In genomic region chr18:46402396-46402795, GRCh38 we compare ENCODE assay signal across 25 cellular contexts.
DNase-seq lines count a peak whose midpoint lies in the region; ATAC-seq, FAIRE-seq and TF ChIP-seq lines count a peak whose summit lies in the region.
"Had no signal": no experiment of that assay in that cellular context is flagged by ENCODE, and none has a peak within 500 bp of the region (broad histone marks: within the 10 kb centered on the region; RNA-seq: fewer than 3 reads in every experiment).

No MANE protein-coding gene starts in this region.

- TF ChIP-seq CTCF in natural killer cell (IDR thresholded peaks at IDR 0.05) (no peak), astrocyte (IDR thresholded peaks at IDR 0.05; ENCODE audit: insufficient read depth, low read depth, low read length) (no peak), D721Med (IDR thresholded peaks at IDR 0.05; ENCODE audit: insufficient read depth, missing control alignments) (no peak)

- peaks cover 2% of the 10 kb centered on the region for H3K9me3 ChIP-seq in astrocyte (ENCODE audit: insufficient read depth, low read depth, low read length)
- H3K9me3 ChIP-seq: gastroesophageal sphincter, ovary had no signal

- DNase-seq in natural killer cell (no peak), astrocyte (ENCODE audit: low read depth) (peak; percentile 55), immature natural killer cell (no peak), Right ventricle myocardium superior (no peak), NAMALWA (ENCODE audit: low spot score) (no peak), D721Med (ENCODE audit: insufficient read length, low spot score) (no peak), mesenteric fat pad (ENCODE audit: low spot score) (no peak)
- DNase-seq in natural killer cell treated with Interleukin-12 subunit alpha and Interleukin-12 subunit beta and Interleukin-15 and Interleukin-18, amount 100 ng/mL, for 72 hours (ENCODE audit: low spot score) = no peak
- DNase-seq: 8988T; activated naive CD4-positive, alpha-beta T cell treated with Interleukin-2 at 50 U/mL for 16 hours; activated T-cell treated with anti-CD3 and anti-CD28 coated beads, Interleukin-2, amount 50 U/mL, for 4 hours; DND-41; naive thymus-derived CD4-positive, alpha-beta T cell; NCI-H187; NCI-H2227 treated with DMSO at 0.1 percent for 48 hours; NCI-H748 treated with DMSO at 0.1 percent for 48 hours; ovary; right cardiac atrium; SHP77 treated with DMSO at 0.1 percent for 48 hours; stimulated activated CD8-positive, alpha-beta memory T cell treated with anti-CD3 and anti-CD28 coated beads, Interleukin-4, amount 100 ng/mL, for 48 hours; trophoblast cell had no signal

- peak overlapping the region; percentile 83 to 95 for H3K27ac Mint-ChIP-seq in natural killer cell
- peak overlapping the region in 1 of 2 donors; percentile 42 for H3K27ac Mint-ChIP-seq in natural killer cell treated with Interleukin-12 subunit alpha and Interleukin-12 subunit beta and Interleukin-15 and Interleukin-18, amount 100 ng/mL, for 72 hours
- H3K27ac Mint-ChIP-seq in astrocyte (ENCODE audit: unreplicated experiment) = peak overlapping the region; percentile 66
- H3K27ac Mint-ChIP-seq in immature natural killer cell = peak overlapping the region; percentile 36 to 86 (median 62)
- H3K27ac Mint-ChIP-seq: naive thymus-derived CD4-positive, alpha-beta T cell had no signal

- no peak overlapping the region for H3K27ac ChIP-seq in astrocyte (ENCODE audit: low read depth, low read length)
- H3K27ac ChIP-seq: epithelial cell of prostate, gastroesophageal sphincter, ovary had no signal

- no peaks in the 10 kb centered on the region for H3K27me3 Mint-ChIP-seq in natural killer cell (ENCODE audit: low read depth in 2 of 2)
- H3K27me3 Mint-ChIP-seq in natural killer cell treated with Interleukin-12 subunit alpha and Interleukin-12 subunit beta and Interleukin-15 and Interleukin-18, amount 100 ng/mL, for 72 hours = no peaks in the 10 kb centered on the region
- peaks cover 37% of the 10 kb centered on the region for H3K27me3 Mint-ChIP-seq in astrocyte (ENCODE audit: low read depth, unreplicated experiment)
- peaks cover 16 to 24% (median 22%) of the 10 kb centered on the region in 3 donors for H3K27me3 Mint-ChIP-seq in immature natural killer cell (ENCODE audit: low read depth in 3 of 3)

- H3K9me3 Mint-ChIP-seq in natural killer cell (peaks cover 6% of the 10 kb centered on the region in 2 donors), astrocyte (ENCODE audit: unreplicated experiment) (no peaks in the 10 kb centered on the region), immature natural killer cell (peaks cover 0 to 4% (median under 1%) of the 10 kb centered on the region in 6 donors)
- H3K9me3 Mint-ChIP-seq in natural killer cell treated with Interleukin-12 subunit alpha and Interleukin-12 subunit beta and Interleukin-15 and Interleukin-18, amount 100 ng/mL, for 72 hours = no peaks in the 10 kb centered on the region
- H3K9me3 Mint-ChIP-seq: activated T-cell treated with anti-CD3 and anti-CD28 coated beads, Interleukin-2, amount 50 U/mL, for 4 hours had no signal

- H2AFZ ChIP-seq in astrocyte (ENCODE audit: low read depth, low read length) = no peak overlapping the region

- peaks cover 4% of the 10 kb centered on the region for H3K4me1 ChIP-seq in astrocyte (ENCODE audit: insufficient read depth, low read length)

- no peak overlapping the region for H3K4me2 ChIP-seq in astrocyte (ENCODE audit: low read length)

- H3K4me3 Mint-ChIP-seq in natural killer cell (no peak overlapping the region), astrocyte (ENCODE audit: unreplicated experiment) (no peak overlapping the region), immature natural killer cell (peak overlapping the region in 4 of 5 donors; percentile 15 to 53 (median 42))
- H3K4me3 Mint-ChIP-seq in natural killer cell treated with Interleukin-12 subunit alpha and Interleukin-12 subunit beta and Interleukin-15 and Interleukin-18, amount 100 ng/mL, for 72 hours = no peak overlapping the region
- H3K4me3 Mint-ChIP-seq: activated T-cell treated with anti-CD3 and anti-CD28 coated beads, Interleukin-2, amount 50 U/mL, for 4 hours; central memory CD8-positive, alpha-beta T cell; naive thymus-derived CD4-positive, alpha-beta T cell had no signal

- no peaks in the 10 kb centered on the region for H3K27me3 ChIP-seq in astrocyte (ENCODE audit: insufficient read depth, low read length)
- H3K27me3 ChIP-seq: gastroesophageal sphincter, ovary had no signal

- H3K79me2 ChIP-seq in astrocyte (ENCODE audit: insufficient read depth, low read length) = no peaks in the 10 kb centered on the region

- no peak for ATAC-seq in natural killer cell
- ATAC-seq in natural killer cell treated with Interleukin-12 subunit alpha and Interleukin-12 subunit beta and Interleukin-15 and Interleukin-18, amount 100 ng/mL, for 72 hours = no peak
- no peak for ATAC-seq in Right ventricle myocardium superior (ENCODE audit: poor library complexity)
- ATAC-seq: activated T-cell treated with anti-CD3 and anti-CD28 coated beads, Interleukin-2, amount 50 U/mL, for 4 hours; gastroesophageal sphincter; naive thymus-derived CD4-positive, alpha-beta T cell; right cardiac atrium had no signal

- intact Hi-C loops in natural killer cell (cut with micrococcal nuclease) = no loop called here
- intact Hi-C loops in Right ventricle myocardium superior (cut with DNase I) = no loop called here

- H3K4me1 Mint-ChIP-seq in natural killer cell (peaks cover 96 to 98% of the 10 kb centered on the region in 2 donors), astrocyte (ENCODE audit: low read depth, unreplicated experiment) (peaks cover 16% of the 10 kb centered on the region), immature natural killer cell (peaks cover 93 to 99% of the 10 kb centered on the region in 2 donors)
- peaks cover 23 to 72% of the 10 kb centered on the region in 2 donors for H3K4me1 Mint-ChIP-seq in natural killer cell treated with Interleukin-12 subunit alpha and Interleukin-12 subunit beta and Interleukin-15 and Interleukin-18, amount 100 ng/mL, for 72 hours (ENCODE audit: low read depth in 2 of 2)

- no peak overlapping the region for H3K9ac ChIP-seq in astrocyte (ENCODE audit: low read length)

- H4K20me1 ChIP-seq in astrocyte (ENCODE audit: insufficient read depth, low read length) = no peaks in the 10 kb centered on the region

- no peaks in the 10 kb centered on the region for H3K36me3 Mint-ChIP-seq in natural killer cell
- no peaks in the 10 kb centered on the region for H3K36me3 Mint-ChIP-seq in natural killer cell treated with Interleukin-12 subunit alpha and Interleukin-12 subunit beta and Interleukin-15 and Interleukin-18, amount 100 ng/mL, for 72 hours
- no peaks in the 10 kb centered on the region for H3K36me3 Mint-ChIP-seq in astrocyte (ENCODE audit: low read depth, unreplicated experiment)
- H3K36me3 Mint-ChIP-seq in immature natural killer cell = no peaks in the 10 kb centered on the region
- H3K36me3 Mint-ChIP-seq: naive thymus-derived CD4-positive, alpha-beta T cell had no signal

- H3K36me3 ChIP-seq in astrocyte (ENCODE audit: insufficient read depth, low read length) = no peaks in the 10 kb centered on the region
- H3K36me3 ChIP-seq: gastroesophageal sphincter, ovary had no signal

- H3K4me3 ChIP-seq in astrocyte (ENCODE audit: insufficient read depth, low read depth, low read length) = no peak overlapping the region
- H3K4me3 ChIP-seq: gastroesophageal sphincter, ovary had no signal

- FAIRE-seq in astrocyte (lab: Jason Lieb, UNC) (peak; percentile 9), D721Med (lab: Jason Lieb, UNC) (no peak)
- FAIRE-seq: H54 had no signal

Comparison
In these comparisons a context has a peak if more than half of its experiments do, and no peak if none do; other contexts are left out.
1. H3K4me3 Mint-ChIP-seq: peak in immature natural killer cell (4 of 5); none in natural killer cell (single experiment), natural killer cell treated with Interleukin-12 subunit alpha and Interleukin-12 subunit beta and Interleukin-15 and Interleukin-18, amount 100 ng/mL, for 72 hours (single experiment) and astrocyte (single experiment).